Comparison of ENCODE assay signal across 3 cellular contexts in genomic region chr9:108048406-108049025, GRCh38.
TF ChIP-seq lines count a peak whose summit lies in the region.

No MANE protein-coding gene starts in this region.

TF ChIP-seq in SK-N-SH, 30 proteins besides CTCF, POLR2A, EP300 and RAD21:
- no peak for TF ChIP-seq ZBTB33 (IDR thresholded peaks at IDR 0.05; ENCODE audit: borderline replicate concordance, low read depth)
- TF ChIP-seq CHD2 (IDR thresholded peaks at IDR 0.05; ENCODE audit: low read length, partially characterized antibody), result no peak
- TF ChIP-seq FOSL2 (IDR thresholded peaks at IDR 0.05; ENCODE audit: borderline replicate concordance, low read depth), result no peak
- TF ChIP-seq MAX (IDR thresholded peaks at IDR 0.05; ENCODE audit: low read depth), result no peak
- TF ChIP-seq RCOR1 (IDR thresholded peaks at IDR 0.05; ENCODE audit: low read length), result no peak
- no peak for TF ChIP-seq USF1 (IDR thresholded peaks at IDR 0.05; ENCODE audit: borderline replicate concordance, low read depth)
- no peak for TF ChIP-seq GABPA (IDR thresholded peaks at IDR 0.05; ENCODE audit: low read depth)
- no peak for TF ChIP-seq PBX3 (IDR thresholded peaks at IDR 0.05)

TF ChIP-seq in SK-N-SH treated with all-trans-retinoic acid at 6 μM for 48 hours, 23 proteins besides CTCF, POLR2A, EP300 and RAD21 (continued from another document):
- TF ChIP-seq CREB5 (CRISPR knock-in tag; IDR thresholded peaks at IDR 0.05; ENCODE audit: low read depth), result no peak
- no peak for TF ChIP-seq BACH2 (CRISPR knock-in tag; IDR thresholded peaks at IDR 0.05; ENCODE audit: borderline replicate concordance)
- no peak for TF ChIP-seq ESRRG (CRISPR knock-in tag; IDR thresholded peaks at IDR 0.05)
- no peak for TF ChIP-seq ARNTL (CRISPR knock-in tag; IDR thresholded peaks at IDR 0.05; ENCODE audit: borderline replicate concordance, low read depth)
- no peak for TF ChIP-seq POU6F1 (CRISPR knock-in tag; IDR thresholded peaks at IDR 0.05; ENCODE audit: borderline replicate concordance, low read depth)
- TF ChIP-seq PATZ1 (CRISPR knock-in tag; IDR thresholded peaks at IDR 0.05; ENCODE audit: borderline replicate concordance), result no peak
- TF ChIP-seq CSDC2 (CRISPR knock-in tag; IDR thresholded peaks at IDR 0.05), result no peak
- TF ChIP-seq TCF4 (CRISPR knock-in tag; IDR thresholded peaks at IDR 0.05; ENCODE audit: borderline replicate concordance), result no peak
- TF ChIP-seq SNAI2 (CRISPR knock-in tag; IDR thresholded peaks at IDR 0.05), result no peak
- TF ChIP-seq TSHZ2 (CRISPR knock-in tag; IDR thresholded peaks at IDR 0.05), result no peak
- no peak for TF ChIP-seq ZFP30 (CRISPR knock-in tag; IDR thresholded peaks at IDR 0.05)
- TF ChIP-seq PPARA (CRISPR knock-in tag; IDR thresholded peaks at IDR 0.05; ENCODE audit: borderline replicate concordance), result no peak
TF ChIP-seq in SK-N-SH treated with all-trans-retinoic acid at 6 μM for 48 hours: peak in this region for 0.

TF ChIP-seq in K562, 482 proteins besides CTCF, POLR2A, EP300 and RAD21 (continued from another document):
- TF ChIP-seq ADNP (tag; IDR thresholded peaks at IDR 0.05), result peak; percentile 45; the same call in 1 of the 2 replicates
- TF ChIP-seq RBM25 (IDR thresholded peaks at IDR 0.05; ENCODE audit: low read depth, low read length, severe bottlenecking), result peak; percentile 96
- 0 out of 2 replicates have a peak, but pooled peaks have one; percentile 14 for TF ChIP-seq SMAD4 (CRISPR knock-in tag; conservative IDR thresholded peaks at IDR 0.05)
- TF ChIP-seq HDAC2 (IDR thresholded peaks at IDR 0.05), result peak; percentile 60; the same call in 1 of the 2 replicates
- 0 out of 2 replicates have a peak, but pooled peaks have one; percentile 31 for TF ChIP-seq ZKSCAN8 (CRISPR knock-in tag; IDR thresholded peaks at IDR 0.05)
- peak; percentile 67 for TF ChIP-seq ZFP36 (IDR thresholded peaks at IDR 0.05; ENCODE audit: low read depth, low read length, partially characterized antibody)
- no peak for TF ChIP-seq ZNF561 (CRISPR knock-in tag; conservative IDR thresholded peaks at IDR 0.05)
